8 cellular contexts compared by ENCODE assay signal in genomic region chr15:40038267-40038653, GRCh38. TPM values are rescaled to one million over a fixed set of nuclear protein-coding genes. Genes with fewer than 3 reads are reported as not detected.
A peak's percentile ranks its signal among the peaks of the same experiment; 100 is the strongest.
DNase-seq lines count a peak whose midpoint lies in the region; ATAC-seq and TF ChIP-seq lines count a peak whose summit lies in the region.

No MANE protein-coding gene starts in this region.

- peak; percentile 6 for ATAC-seq in GM18907 (IDR thresholded peaks at IDR 0.05; ENCODE audit: unreplicated experiment)
- ATAC-seq in GM21526 (IDR thresholded peaks at IDR 0.05; ENCODE audit: low FRiP score, unreplicated experiment) = no peak

- H2AFZ ChIP-seq in osteoblast (ENCODE audit: low read length) = peak overlapping the region; percentile 90

- no peak for TF ChIP-seq EP300 in esophagus muscularis mucosa (IDR thresholded peaks at IDR 0.05)

- CTCF ChIA-PET in HEK293T (lab: Yijun Ruan, JAX) = interaction anchor here (0.7 to 1.0 kb wide), 2 partner anchors 11 to 241 kb away, joined by 3 read pairs; no protein-coding TSS in a partner anchor

- peaks cover 60% of the 10 kb centered on the region for H3K36me3 ChIP-seq in SJSA1
- peaks cover 22 to 46% (median 38%) of the 10 kb centered on the region in 4 donors for H3K36me3 ChIP-seq in esophagus muscularis mucosa
- H3K36me3 ChIP-seq in osteoblast (ENCODE audit: insufficient read depth, low read length) = peaks cover 41% of the 10 kb centered on the region

- H3K4me3 ChIP-seq in SJSA1 = peak overlapping the region; percentile 71
- peak overlapping the region; percentile 78 to 82 (median 78) for H3K4me3 ChIP-seq in esophagus muscularis mucosa
- H3K4me3 ChIP-seq in osteoblast (ENCODE audit: insufficient read depth, low read length) = peak overlapping the region; percentile 97

- DNase-seq in SJSA1 (ENCODE audit: low read depth in 1 of 2, low spot score in 2 of 2) = no peak
- peak; percentile 87 for DNase-seq in esophagus muscularis mucosa (ENCODE audit: extremely low spot score)
- no peak for DNase-seq in osteoblast (ENCODE audit: insufficient read length, low spot score, missing footprints)
- DNase-seq in putamen (ENCODE audit: low spot score) = no peak
- DNase-seq in HEK293T (ENCODE audit: extremely low spot score) = no peak
- no peak for DNase-seq in GDM1 (lab: John Stamatoyannopoulos, UW)

- peak overlapping the region; percentile 85 for H3K4me2 ChIP-seq in osteoblast (ENCODE audit: insufficient read depth, low read length)

- intact Hi-C loops in esophagus muscularis mucosa (cut with DNase I) = loop anchor here (2.0 kb wide), 1 partner anchor 69 kb away; no protein-coding TSS in a partner anchor

- no peak for TF ChIP-seq CTCF in esophagus muscularis mucosa (IDR thresholded peaks at IDR 0.05)
- TF ChIP-seq CTCF in osteoblast (IDR thresholded peaks at IDR 0.05; ENCODE audit: extremely low read depth, low read depth, low read length) = no peak

- TF ChIP-seq POLR2A in esophagus muscularis mucosa (IDR thresholded peaks at IDR 0.05; ENCODE audit: low read depth) = no peak

- H4K20me1 ChIP-seq in osteoblast (ENCODE audit: insufficient read depth, low read length) = peaks cover 7% of the 10 kb centered on the region

- H3K4me1 ChIP-seq in SJSA1 (replicated peaks) (peaks cover 10% of the 10 kb centered on the region), esophagus muscularis mucosa (peaks cover 24 to 39% (median 32%) of the 10 kb centered on the region in 4 donors), osteoblast (ENCODE audit: insufficient read depth, low read length) (peaks cover 8% of the 10 kb centered on the region)

- H3K27ac ChIP-seq in SJSA1 = peak overlapping the region; percentile 47
- peak overlapping the region; percentile 92 to 95 (median 94) for H3K27ac ChIP-seq in esophagus muscularis mucosa (replicated peaks in 1 of 4)
- H3K27ac ChIP-seq in osteoblast (ENCODE audit: low read depth, low read length) = peak overlapping the region; percentile 94

- H3K27me3 ChIP-seq in SJSA1 (replicated peaks) (no peaks in the 10 kb centered on the region), esophagus muscularis mucosa (no peaks in the 10 kb centered on the region), osteoblast (ENCODE audit: insufficient read depth, low read length) (no peaks in the 10 kb centered on the region)

- H3K9me3 ChIP-seq in SJSA1 (replicated peaks) (no peaks in the 10 kb centered on the region), esophagus muscularis mucosa (no peaks in the 10 kb centered on the region), osteoblast (ENCODE audit: low read depth, low read length) (no peaks in the 10 kb centered on the region)

- H3K79me2 ChIP-seq in osteoblast (ENCODE audit: insufficient read depth, low read length) = peaks cover 39% of the 10 kb centered on the region

- WGBS in esophagus muscularis mucosa = 2% methylated on average over 16 of the region's 18 CpGs

- POLR2A ChIA-PET in HEK293T (lab: Yijun Ruan, JAX) = interaction anchor here (0.6 to 1.8 kb wide), 5 partner anchors 58 to 124 kb away, joined by 3 read pairs; partner anchors contain the start of genes BMF and EIF2AK4

TF ChIP-seq in HEK293T, 16 proteins besides CTCF, POLR2A, EP300 and RAD21:
- TF ChIP-seq LEF1 (IDR thresholded peaks at IDR 0.05; ENCODE audit: borderline replicate concordance) (no peak), SUZ12 (IDR thresholded peaks at IDR 0.05) (no peak), ZNF384 (IDR thresholded peaks at IDR 0.05) (no peak), BHLHE40 (IDR thresholded peaks at IDR 0.05; ENCODE audit: borderline replicate concordance) (no peak), TARDBP (IDR thresholded peaks at IDR 0.05) (no peak), L3MBTL2 (conservative IDR thresholded peaks at IDR 0.05) (no peak), PKNOX1 (IDR thresholded peaks at IDR 0.05) (no peak), ARNT (IDR thresholded peaks at IDR 0.05) (no peak), NFRKB (IDR thresholded peaks at IDR 0.05) (no peak), FOXA1 (IDR thresholded peaks at IDR 0.05) (no peak), FOXM1 (IDR thresholded peaks at IDR 0.05; ENCODE audit: borderline replicate concordance) (no peak)

RNA-seq across cellular contexts. Expression of gene SRP14, which starts 0.7 kb away (rescaled TPM):
- total RNA-seq in SJSA1 (2014; rRNA removed; shearing (Covaris generic)) = 355 and 405 TPM in 2 replicates
- total RNA-seq in esophagus muscularis mucosa (100 to 1,000 TPM; 262 to 412 (median 301) TPM), osteoblast (81.4 and 97.2 TPM in 2 replicates)
